Comparison of ENCODE assay signal across 1 cellular context in genomic region chr3:123343296-123344174, GRCh38.
TF ChIP-seq lines count a peak whose summit lies in the region.

No MANE protein-coding gene starts in this region.

TF ChIP-seq in H1, 55 proteins besides CTCF, POLR2A, EP300 and RAD21:
- TF ChIP-seq CBX5 (IDR thresholded peaks at IDR 0.05; ENCODE audit: low read depth, low read length), result no peak
- TF ChIP-seq SP2 (IDR thresholded peaks at IDR 0.05; ENCODE audit: low read length), result no peak
- no peak for TF ChIP-seq FOSL1 (IDR thresholded peaks at IDR 0.05; ENCODE audit: insufficient read depth, low read depth, low read length)
- TF ChIP-seq ATF2 (IDR thresholded peaks at IDR 0.05; ENCODE audit: low read length), result no peak
- no peak for TF ChIP-seq EGR1 (IDR thresholded peaks at IDR 0.05; ENCODE audit: borderline replicate concordance, low read depth, low read length)
- no peak for TF ChIP-seq CBX8 (IDR thresholded peaks at IDR 0.05; ENCODE audit: borderline replicate concordance, low read depth, low read length)
- TF ChIP-seq SIN3A (conservative IDR thresholded peaks at IDR 0.05 in 1 of 2, IDR thresholded peaks at IDR 0.05 in 1 of 2; ENCODE audit: low read depth in 1 of 2, low read length in 2 of 2), result no peak
- TF ChIP-seq MAFK (IDR thresholded peaks at IDR 0.05; ENCODE audit: low read depth, low read length), result no peak
- TF ChIP-seq HDAC2 (IDR thresholded peaks at IDR 0.05; ENCODE audit: borderline replicate concordance in 1 of 2, low read depth in 2 of 2, low read length in 2 of 2), result no peak
- TF ChIP-seq KDM4A (IDR thresholded peaks at IDR 0.05; ENCODE audit: low read depth, low read length, severe bottlenecking), result no peak
- TF ChIP-seq ATF3 (IDR thresholded peaks at IDR 0.05; ENCODE audit: insufficient read depth, low read depth, low read length), result no peak
- TF ChIP-seq RNF2 (IDR thresholded peaks at IDR 0.05; ENCODE audit: borderline replicate concordance, low read depth, low read length, missing control alignments, poor library complexity, severe bottlenecking), result no peak
- TF ChIP-seq CTBP2 (IDR thresholded peaks at IDR 0.05; ENCODE audit: borderline replicate concordance, insufficient read depth, insufficient read length, low read length), result no peak
- no peak for TF ChIP-seq KDM1A (IDR thresholded peaks at IDR 0.05; ENCODE audit: borderline replicate concordance, low read length)
- no peak for TF ChIP-seq E2F6 (IDR thresholded peaks at IDR 0.05)
- no peak for TF ChIP-seq YY1 (IDR thresholded peaks at IDR 0.05; ENCODE audit: low read depth, low read length)
- TF ChIP-seq TBP (IDR thresholded peaks at IDR 0.05; ENCODE audit: low read depth, low read length), result no peak
- no peak for TF ChIP-seq HDAC6 (IDR thresholded peaks at IDR 0.05; ENCODE audit: low read depth, low read length)
- TF ChIP-seq TAF7 (optimal IDR thresholded peaks at IDR 0.05; ENCODE audit: borderline replicate concordance, low read depth, low read length), result no peak
- no peak for TF ChIP-seq SIRT6 (IDR thresholded peaks at IDR 0.05; ENCODE audit: low read length)
